Comparison of ENCODE assay signal across 1 cellular context in genomic region chr1:24642481-24643361, GRCh38.
TF ChIP-seq lines count a peak whose summit lies in the region.

SRRM1 (plus strand) TSS chr1:24643302; CDS start chr1:24643327, 25 bp downstream.

TF ChIP-seq in K562, 482 proteins besides CTCF, POLR2A, EP300 and RAD21 (continued from another document and continues in another):
- TF ChIP-seq ATF4 (CRISPR knock-in tag; IDR thresholded peaks at IDR 0.05) = peak; percentile 4; the same call in 1 of the 2 replicates
- peak; percentile 86 for TF ChIP-seq TFE3 (CRISPR knock-in tag; IDR thresholded peaks at IDR 0.05)
- no peak for TF ChIP-seq THRAP3 (IDR thresholded peaks at IDR 0.05; ENCODE audit: borderline replicate concordance)
- TF ChIP-seq ETS2 (tag; IDR thresholded peaks at IDR 0.05; ENCODE audit: borderline replicate concordance, poor library complexity, severe bottlenecking) = no peak
- peak; percentile 52; the same call in 1 of the 2 replicates for TF ChIP-seq JUN (IDR thresholded peaks at IDR 0.05; ENCODE audit: borderline replicate concordance, low read depth, low read length)
- TF ChIP-seq JUN (CRISPR knock-in tag; IDR thresholded peaks at IDR 0.05; ENCODE audit: borderline replicate concordance) = no peak
- peak; percentile 51 for TF ChIP-seq SMAD1 (IDR thresholded peaks at IDR 0.05; ENCODE audit: low read depth, low read length, partially characterized antibody)
- TF ChIP-seq RBFOX2 (IDR thresholded peaks at IDR 0.05; ENCODE audit: low read depth, low read length) = peak; percentile 92
- TF ChIP-seq GTF2B (IDR thresholded peaks at IDR 0.05; ENCODE audit: extremely low read depth, insufficient read length) = no peak
- no peak for TF ChIP-seq KHSRP (IDR thresholded peaks at IDR 0.05)
- TF ChIP-seq TFAM (CRISPR knock-in tag; conservative IDR thresholded peaks at IDR 0.05) = no peak
- TF ChIP-seq MCM2 (IDR thresholded peaks at IDR 0.05; ENCODE audit: low read depth) = no peak
- no peak for TF ChIP-seq ZNF778 (CRISPR knock-in tag; IDR thresholded peaks at IDR 0.05)
- TF ChIP-seq MED1 (CRISPR knock-in tag; IDR thresholded peaks at IDR 0.05; ENCODE audit: borderline replicate concordance) = no peak
- peak; percentile 81; the same call in 1 of the 2 replicates for TF ChIP-seq RB1 (IDR thresholded peaks at IDR 0.05; ENCODE audit: low read depth)
- TF ChIP-seq ZNF707 (CRISPR knock-in tag; conservative IDR thresholded peaks at IDR 0.05) = no peak
- TF ChIP-seq POU5F1 (IDR thresholded peaks at IDR 0.05; ENCODE audit: borderline replicate concordance, low read depth, low read length, partially characterized antibody) = peak; percentile 85
- TF ChIP-seq SMARCA4 (IDR thresholded peaks at IDR 0.05) = peak; percentile 65; the same call in 1 of the 2 replicates
- no peak for TF ChIP-seq CBFA2T3 (IDR thresholded peaks at IDR 0.05)
- no peak for TF ChIP-seq IFI16 (CRISPR knock-in tag; IDR thresholded peaks at IDR 0.05)
- TF ChIP-seq C11orf30 (IDR thresholded peaks at IDR 0.05; ENCODE audit: low read depth) = peak; percentile 58
- TF ChIP-seq BCL6 (CRISPR knock-in tag; IDR thresholded peaks at IDR 0.05) = no peak
- no peak for TF ChIP-seq RBM39 (optimal IDR thresholded peaks at IDR 0.05; ENCODE audit: low read depth, low read length)
- peak; percentile 61; the same call in 1 of the 2 replicates for TF ChIP-seq STAT6 (CRISPR knock-in tag; IDR thresholded peaks at IDR 0.05)
- peak; percentile 81 for TF ChIP-seq EP400 (IDR thresholded peaks at IDR 0.05)
- TF ChIP-seq MXD1 (CRISPR knock-in tag; IDR thresholded peaks at IDR 0.05; ENCODE audit: borderline replicate concordance, poor library complexity, severe bottlenecking) = no peak
- TF ChIP-seq KLF1 (tag; IDR thresholded peaks at IDR 0.05) = no peak; the same call in 1 of the 2 replicates
- no peak for TF ChIP-seq ZNF586 (CRISPR knock-in tag; conservative IDR thresholded peaks at IDR 0.05)
- TF ChIP-seq SRF (CRISPR knock-in tag; IDR thresholded peaks at IDR 0.05) = peak; percentile 64 to 95; a peak in 3 of 4 replicates
- peak in 1 of 2 experiments; percentile 57; a peak in 1 of 3 replicates for TF ChIP-seq CBX3 (IDR thresholded peaks at IDR 0.05; ENCODE audit: borderline replicate concordance in 1 of 2, low read length in 2 of 2)
- TF ChIP-seq SIN3B (IDR thresholded peaks at IDR 0.05; ENCODE audit: low read depth) = peak; percentile 17; the same call in 1 of the 2 replicates
- 0 out of 2 replicates have a peak, but pooled peaks have one; percentile 21 for TF ChIP-seq ARID2 (IDR thresholded peaks at IDR 0.05)
- no peak for TF ChIP-seq BCLAF1 (IDR thresholded peaks at IDR 0.05; ENCODE audit: borderline replicate concordance in 1 of 2, control insufficient read depth in 1 of 2, low read depth in 2 of 2, low read length in 1 of 2)
- TF ChIP-seq SOX6 (IDR thresholded peaks at IDR 0.05) = peak; percentile 74; the same call in 1 of the 2 replicates
- 0 out of 2 replicates have a peak, but pooled peaks have one; percentile 13 for TF ChIP-seq CGGBP1 (CRISPR knock-in tag; IDR thresholded peaks at IDR 0.05)
- TF ChIP-seq ZNF609 (CRISPR knock-in tag; IDR thresholded peaks at IDR 0.05; ENCODE audit: borderline replicate concordance) = no peak
- TF ChIP-seq ZNF75A (CRISPR knock-in tag; IDR thresholded peaks at IDR 0.05) = no peak
- TF ChIP-seq ZNF274 (IDR thresholded peaks at IDR 0.05; ENCODE audit: borderline replicate concordance, low read depth, low read length) = no peak
- TF ChIP-seq ZNF41 (CRISPR knock-in tag; conservative IDR thresholded peaks at IDR 0.05) = no peak
- peak; percentile 90 for TF ChIP-seq NFYB (IDR thresholded peaks at IDR 0.05; ENCODE audit: extremely low read depth, insufficient read length)
- TF ChIP-seq ZNF589 (CRISPR knock-in tag; IDR thresholded peaks at IDR 0.05; ENCODE audit: low read depth) = no peak
- peak; percentile 66; the same call in 1 of the 2 replicates for TF ChIP-seq SMARCA5 (IDR thresholded peaks at IDR 0.05)
- TF ChIP-seq CHD1 (IDR thresholded peaks at IDR 0.05; ENCODE audit: low read length) = peak; percentile 91
- 0 out of 4 replicates have a peak, but pooled peaks of 1 of the 2 experiments have one; percentile 15 for TF ChIP-seq SIX5 (IDR thresholded peaks at IDR 0.05; ENCODE audit: borderline replicate concordance in 1 of 2, insufficient read depth in 1 of 2, low read depth in 1 of 2, low read length in 2 of 2)
- TF ChIP-seq XRCC5 (IDR thresholded peaks at IDR 0.05; ENCODE audit: low read depth, low read length) = no peak
- TF ChIP-seq ZNF239 (CRISPR knock-in tag; IDR thresholded peaks at IDR 0.05) = no peak
- TF ChIP-seq E4F1 (CRISPR knock-in tag; IDR thresholded peaks at IDR 0.05; ENCODE audit: borderline replicate concordance) = no peak
- TF ChIP-seq SAFB (IDR thresholded peaks at IDR 0.05; ENCODE audit: borderline replicate concordance, low read depth, low read length) = no peak
- TF ChIP-seq JUND (IDR thresholded peaks at IDR 0.05; ENCODE audit: borderline replicate concordance, low read depth, low read length) = peak; percentile 79
- peak; percentile 81; the same call in 1 of the 3 replicates for TF ChIP-seq JUND (tag; IDR thresholded peaks at IDR 0.05; ENCODE audit: borderline replicate concordance, low read depth, low read length)
